ENCODE assay signal across 2 cellular contexts in genomic region chr14:100283984-100284881, GRCh38.
TF ChIP-seq lines count a peak whose summit lies in the region.

No MANE protein-coding gene starts in this region.

TF ChIP-seq in SK-N-SH, 30 proteins besides CTCF, POLR2A, EP300 and RAD21 (continued from another document):
- TF ChIP-seq IRF3 (IDR thresholded peaks at IDR 0.05; ENCODE audit: low read depth, low read length) (no peak), SMC3 (IDR thresholded peaks at IDR 0.05; ENCODE audit: low read depth, low read length) (no peak), NFIC (IDR thresholded peaks at IDR 0.05; ENCODE audit: borderline replicate concordance) (no peak), RCOR1 (IDR thresholded peaks at IDR 0.05; ENCODE audit: low read length) (no peak), JUND (IDR thresholded peaks at IDR 0.05) (no peak), MXI1 (IDR thresholded peaks at IDR 0.05; ENCODE audit: low read depth, low read length) (no peak), RXRA (IDR thresholded peaks at IDR 0.05; ENCODE audit: borderline replicate concordance, low read depth) (no peak), GABPA (IDR thresholded peaks at IDR 0.05; ENCODE audit: low read depth) (no peak)
- TF ChIP-seq, protein P1, sequence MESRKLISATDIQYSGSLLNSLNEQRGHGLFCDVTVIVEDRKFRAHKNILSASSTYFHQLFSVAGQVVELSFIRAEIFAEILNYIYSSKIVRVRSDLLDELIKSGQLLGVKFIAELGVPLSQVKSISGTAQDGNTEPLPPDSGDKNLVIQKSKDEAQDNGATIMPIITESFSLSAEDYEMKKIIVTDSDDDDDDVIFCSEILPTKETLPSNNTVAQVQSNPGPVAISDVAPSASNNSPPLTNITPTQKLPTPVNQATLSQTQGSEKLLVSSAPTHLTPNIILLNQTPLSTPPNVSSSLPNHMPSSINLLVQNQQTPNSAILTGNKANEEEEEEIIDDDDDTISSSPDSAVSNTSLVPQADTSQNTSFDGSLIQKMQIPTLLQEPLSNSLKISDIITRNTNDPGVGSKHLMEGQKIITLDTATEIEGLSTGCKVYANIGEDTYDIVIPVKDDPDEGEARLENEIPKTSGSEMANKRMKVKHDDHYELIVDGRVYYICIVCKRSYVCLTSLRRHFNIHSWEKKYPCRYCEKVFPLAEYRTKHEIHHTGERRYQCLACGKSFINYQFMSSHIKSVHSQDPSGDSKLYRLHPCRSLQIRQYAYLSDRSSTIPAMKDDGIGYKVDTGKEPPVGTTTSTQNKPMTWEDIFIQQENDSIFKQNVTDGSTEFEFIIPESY (IDR thresholded peaks at IDR 0.05; ENCODE audit: borderline replicate concordance, low read depth), result no peak
TF ChIP-seq in SK-N-SH: peak in this region for 0.

TF ChIP-seq in SK-N-SH treated with all-trans-retinoic acid at 6 μM for 48 hours, 23 proteins besides CTCF, POLR2A, EP300 and RAD21 (continued from another document):
- TF ChIP-seq ZC3H10 (CRISPR knock-in tag; IDR thresholded peaks at IDR 0.05) (no peak), CREB5 (CRISPR knock-in tag; IDR thresholded peaks at IDR 0.05; ENCODE audit: low read depth) (no peak), TCF4 (CRISPR knock-in tag; IDR thresholded peaks at IDR 0.05; ENCODE audit: borderline replicate concordance) (no peak), ESRRG (CRISPR knock-in tag; IDR thresholded peaks at IDR 0.05) (no peak), CSDC2 (CRISPR knock-in tag; IDR thresholded peaks at IDR 0.05) (no peak), ZNF565 (CRISPR knock-in tag; conservative IDR thresholded peaks at IDR 0.05; ENCODE audit: low read depth) (no peak), SNAI2 (CRISPR knock-in tag; IDR thresholded peaks at IDR 0.05) (no peak), ARNTL (CRISPR knock-in tag; IDR thresholded peaks at IDR 0.05; ENCODE audit: borderline replicate concordance, low read depth) (no peak), CSRNP3 (CRISPR knock-in tag; IDR thresholded peaks at IDR 0.05) (no peak)
- TF ChIP-seq, protein P2, sequence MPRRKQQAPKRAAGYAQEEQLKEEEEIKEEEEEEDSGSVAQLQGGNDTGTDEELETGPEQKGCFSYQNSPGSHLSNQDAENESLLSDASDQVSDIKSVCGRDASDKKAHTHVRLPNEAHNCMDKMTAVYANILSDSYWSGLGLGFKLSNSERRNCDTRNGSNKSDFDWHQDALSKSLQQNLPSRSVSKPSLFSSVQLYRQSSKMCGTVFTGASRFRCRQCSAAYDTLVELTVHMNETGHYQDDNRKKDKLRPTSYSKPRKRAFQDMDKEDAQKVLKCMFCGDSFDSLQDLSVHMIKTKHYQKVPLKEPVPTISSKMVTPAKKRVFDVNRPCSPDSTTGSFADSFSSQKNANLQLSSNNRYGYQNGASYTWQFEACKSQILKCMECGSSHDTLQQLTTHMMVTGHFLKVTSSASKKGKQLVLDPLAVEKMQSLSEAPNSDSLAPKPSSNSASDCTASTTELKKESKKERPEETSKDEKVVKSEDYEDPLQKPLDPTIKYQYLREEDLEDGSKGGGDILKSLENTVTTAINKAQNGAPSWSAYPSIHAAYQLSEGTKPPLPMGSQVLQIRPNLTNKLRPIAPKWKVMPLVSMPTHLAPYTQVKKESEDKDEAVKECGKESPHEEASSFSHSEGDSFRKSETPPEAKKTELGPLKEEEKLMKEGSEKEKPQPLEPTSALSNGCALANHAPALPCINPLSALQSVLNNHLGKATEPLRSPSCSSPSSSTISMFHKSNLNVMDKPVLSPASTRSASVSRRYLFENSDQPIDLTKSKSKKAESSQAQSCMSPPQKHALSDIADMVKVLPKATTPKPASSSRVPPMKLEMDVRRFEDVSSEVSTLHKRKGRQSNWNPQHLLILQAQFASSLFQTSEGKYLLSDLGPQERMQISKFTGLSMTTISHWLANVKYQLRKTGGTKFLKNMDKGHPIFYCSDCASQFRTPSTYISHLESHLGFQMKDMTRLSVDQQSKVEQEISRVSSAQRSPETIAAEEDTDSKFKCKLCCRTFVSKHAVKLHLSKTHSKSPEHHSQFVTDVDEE (CRISPR knock-in tag; IDR thresholded peaks at IDR 0.05), result no peak
TF ChIP-seq in SK-N-SH treated with all-trans-retinoic acid at 6 μM for 48 hours: peak in this region for 0.
